Comparison of ENCODE assay signal across 1 cellular context in the genomic region with DNA sequence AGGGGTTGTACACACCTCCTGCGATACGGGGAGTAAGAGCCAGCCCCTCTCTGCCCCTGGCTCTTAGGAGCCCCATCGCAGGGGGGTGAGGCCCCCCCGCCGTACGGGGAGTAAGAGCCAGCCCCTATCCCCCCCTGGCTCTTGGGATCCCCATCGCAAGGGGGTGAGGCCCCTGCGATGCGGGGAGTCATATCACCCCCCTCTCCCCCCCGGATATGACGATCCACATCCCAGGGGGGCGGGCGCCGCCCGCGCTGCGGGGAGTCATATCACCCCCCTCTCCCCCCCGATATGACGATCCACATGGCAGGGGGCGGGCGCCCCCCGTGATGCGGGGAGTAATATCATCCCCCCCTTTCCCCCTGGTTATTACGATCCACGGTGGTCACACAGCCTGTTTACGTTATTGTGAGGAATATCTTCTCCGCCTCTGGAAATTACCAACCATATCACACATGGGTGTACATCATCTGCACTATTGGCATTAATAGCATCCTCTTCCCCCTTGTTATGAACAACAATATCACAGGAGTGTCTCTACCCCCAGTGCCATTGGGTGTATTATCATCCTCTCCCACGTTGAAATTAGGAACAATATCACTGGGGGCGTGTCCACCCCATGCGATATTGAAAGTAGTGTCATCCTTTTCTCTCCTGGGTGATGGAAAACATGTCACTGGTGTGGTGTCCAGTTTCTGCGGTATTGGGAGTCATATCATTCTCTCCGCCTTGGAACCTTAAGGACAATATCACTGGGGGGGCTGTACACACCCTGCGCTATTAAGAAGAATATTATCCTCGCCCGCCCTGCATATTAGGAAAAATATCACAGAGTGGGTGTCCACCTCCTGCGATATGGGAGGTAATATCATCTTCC.
TF ChIP-seq lines count a peak whose summit lies in the region.

No MANE protein-coding gene starts in this region.

TF ChIP-seq in K562, 482 proteins besides CTCF, POLR2A, EP300 and RAD21:
- no peak for TF ChIP-seq ERF (CRISPR knock-in tag; IDR thresholded peaks at IDR 0.05)
- TF ChIP-seq, protein P1, sequence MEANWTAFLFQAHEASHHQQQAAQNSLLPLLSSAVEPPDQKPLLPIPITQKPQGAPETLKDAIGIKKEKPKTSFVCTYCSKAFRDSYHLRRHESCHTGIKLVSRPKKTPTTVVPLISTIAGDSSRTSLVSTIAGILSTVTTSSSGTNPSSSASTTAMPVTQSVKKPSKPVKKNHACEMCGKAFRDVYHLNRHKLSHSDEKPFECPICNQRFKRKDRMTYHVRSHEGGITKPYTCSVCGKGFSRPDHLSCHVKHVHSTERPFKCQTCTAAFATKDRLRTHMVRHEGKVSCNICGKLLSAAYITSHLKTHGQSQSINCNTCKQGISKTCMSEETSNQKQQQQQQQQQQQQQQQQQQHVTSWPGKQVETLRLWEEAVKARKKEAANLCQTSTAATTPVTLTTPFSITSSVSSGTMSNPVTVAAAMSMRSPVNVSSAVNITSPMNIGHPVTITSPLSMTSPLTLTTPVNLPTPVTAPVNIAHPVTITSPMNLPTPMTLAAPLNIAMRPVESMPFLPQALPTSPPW (CRISPR knock-in tag; IDR thresholded peaks at IDR 0.05), result peak; percentile 36; the same call in 1 of the 2 replicates
